Comparison of ENCODE assay signal across 19 cellular contexts in genomic region chr11:19734171-19734570, GRCh38. TPM values are rescaled to one million over a fixed set of nuclear protein-coding genes. Genes with fewer than 3 reads are reported as not detected.
"Had no signal": no experiment of that assay in that cellular context is flagged by ENCODE, and none has a peak within 500 bp of the region (broad histone marks: within the 10 kb centered on the region; RNA-seq: fewer than 3 reads in every experiment).

No MANE protein-coding gene starts in this region.

- H3K9me3 ChIP-seq: mucosa of descending colon, psoas muscle, right lobe of liver, tibial nerve, uterus had no signal

- H2AFZ ChIP-seq: neural progenitor cell had no signal

- H3K4me1 ChIP-seq: right lobe of liver, uterus had no signal

- H3K27ac ChIP-seq: neural progenitor cell, right lobe of liver, WERI-Rb-1 had no signal

- H3K4me3 ChIP-seq: mucosa of descending colon, neural progenitor cell, psoas muscle, right lobe of liver, tibial nerve, uterus had no signal

- DNase-seq: activated CD4-positive, alpha-beta T cell treated with anti-CD3 and anti-CD28 coated beads for 1 hour; activated CD4-positive, alpha-beta T cell treated with anti-CD3 and anti-CD28 coated beads, Interleukin-2, amount 50 U/mL, for 4 hours; activated T-cell treated with anti-CD3 and anti-CD28 coated beads for 4 hours; erythroblast; hippocampal formation; left cardiac atrium; mesenchymal stem cell; mucosa of descending colon; naive thymus-derived CD4-positive, alpha-beta T cell; psoas muscle; right lobe of liver; stimulated activated CD4-positive, alpha-beta T cell treated with anti-CD3 and anti-CD28 coated beads, Interleukin-4, amount 100 ng/mL, for 4 hours; SW 1271; T-helper 2 cell; uterus; WERI-Rb-1 had no signal

- H3K9ac ChIP-seq: neural progenitor cell had no signal

- H3K4me2 ChIP-seq: neural progenitor cell had no signal

- H3K27me3 ChIP-seq: neural progenitor cell, right lobe of liver, tibial nerve, uterus had no signal

- ATAC-seq: left cardiac atrium; mucosa of descending colon; naive thymus-derived CD4-positive, alpha-beta T cell; psoas muscle; right lobe of liver; stimulated activated memory B cell treated with anti-CD40 and anti-IgM and Interleukin-4, amounts not matched to agents 10 μg/mL and 1 μg/mL and 100 μg/mL, for 72 hours had no signal

- H3K36me3 ChIP-seq: neural progenitor cell, right lobe of liver, tibial nerve, uterus, WERI-Rb-1 had no signal

RNA-seq across cellular contexts. Expression of gene NAV2, which starts 21.5 kb away (rescaled TPM):
- polyA plus RNA-seq: naive thymus-derived CD4-positive, alpha-beta T cell had no signal
